16 cellular contexts compared by ENCODE assay signal in genomic region chr12:1836854-1837411, GRCh38. TPM values are rescaled to one million over a fixed set of nuclear protein-coding genes. Genes with fewer than 3 reads are reported as not detected.
DNase-seq lines count a peak whose midpoint lies in the region; ATAC-seq and TF ChIP-seq lines count a peak whose summit lies in the region.
"Had no signal": no experiment of that assay in that cellular context is flagged by ENCODE, and none has a peak within 500 bp of the region (broad histone marks: within the 10 kb centered on the region; RNA-seq: fewer than 3 reads in every experiment).

No MANE protein-coding gene starts in this region.

- H3K4me3 Mint-ChIP-seq in CD14-positive monocyte = no peak overlapping the region
- H3K4me3 Mint-ChIP-seq: activated naive CD8-positive, alpha-beta T cell treated with anti-CD3 and anti-CD28 coated beads, Interleukin-2, amount 50 U/mL, for 24 hours had no signal

- H2BK12ac ChIP-seq in neuronal stem cell (ENCODE audit: low read length) = peak overlapping the region; percentile 88

- H3K36me3 Mint-ChIP-seq in CD14-positive monocyte = no peaks in the 10 kb centered on the region

- peaks cover 6 to 15% (median 14%) of the 10 kb centered on the region in 3 donors for H3K27me3 Mint-ChIP-seq in CD14-positive monocyte (ENCODE audit: low read depth in 3 of 3)

- H2BK15ac ChIP-seq in neuronal stem cell (ENCODE audit: low read length) = peak overlapping the region; percentile 51

- peak overlapping the region; percentile 95 for H3K23ac ChIP-seq in neuronal stem cell (ENCODE audit: low read depth, low read length, poor library complexity)

- intact Hi-C loops in CD14-positive monocyte (cut with micrococcal nuclease) = no loop called here
- intact Hi-C loops in adrenal gland (cut with DNase I) = no loop called here

- ATAC-seq in HG03342 (IDR thresholded peaks at IDR 0.05; ENCODE audit: unreplicated experiment) = no peak
- ATAC-seq in HG02840 (IDR thresholded peaks at IDR 0.05; ENCODE audit: low FRiP score, unreplicated experiment) = no peak
- no peak for ATAC-seq in HG03039 (IDR thresholded peaks at IDR 0.05; ENCODE audit: unreplicated experiment)
- ATAC-seq: activated naive CD8-positive, alpha-beta T cell treated with anti-CD3 and anti-CD28 coated beads, Interleukin-2, amount 50 U/mL, for 24 hours; right lobe of liver had no signal

- peaks cover 10 to 39% of the 10 kb centered on the region in 2 donors for H3K4me1 ChIP-seq in neuronal stem cell (ENCODE audit: control insufficient read depth in 2 of 2, insufficient read depth in 1 of 2, low read depth in 1 of 2, low read length in 2 of 2)
- H3K4me1 ChIP-seq in adrenal gland (replicated peaks in 1 of 2) = no peaks in the 10 kb centered on the region
- H3K4me1 ChIP-seq: right lobe of liver, tibial nerve had no signal

- TF ChIP-seq CTCF in CD14-positive monocyte (IDR thresholded peaks at IDR 0.05) (no peak), adrenal gland (IDR thresholded peaks at IDR 0.05) (no peak)

- H3K9me3 ChIP-seq in neuronal stem cell (replicated peaks in 1 of 2; ENCODE audit: control insufficient read depth in 2 of 2, insufficient read depth in 1 of 2, low read depth in 1 of 2, low read length in 2 of 2) (no peaks in the 10 kb centered on the region), adrenal gland (replicated peaks in 1 of 3) (no peaks in the 10 kb centered on the region)
- H3K9me3 ChIP-seq: right lobe of liver, tibial nerve had no signal

- H2AFZ ChIP-seq in neuronal stem cell (ENCODE audit: low read length) = no peak overlapping the region
- H2AFZ ChIP-seq: hepatocyte had no signal

- no peak overlapping the region for H4K91ac ChIP-seq in neuronal stem cell (ENCODE audit: low read depth, low read length, poor library complexity)

- peak overlapping the region; percentile 56 for H2BK5ac ChIP-seq in neuronal stem cell (ENCODE audit: low read length)

- H2BK120ac ChIP-seq in neuronal stem cell (ENCODE audit: low read depth, low read length) = no peak overlapping the region

- DNase-seq in CD14-positive monocyte (ENCODE audit: low spot score) (peak; percentile 41), NCI-H1092 treated with DMSO at 0.1 percent for 48 hours (lab: John Stamatoyannopoulos, UW) (peak; percentile 95), cerebellum (ENCODE audit: low spot score) (peak; percentile 63), neuronal stem cell (ENCODE audit: low spot score) (no peak), adrenal gland (no peak)
- DNase-seq: activated naive CD8-positive, alpha-beta T cell treated with anti-CD3 and anti-CD28 coated beads, Interleukin-2, amount 50 U/mL, for 24 hours; MV-4-11 had no signal

- H3K27ac ChIP-seq in neuronal stem cell (replicated peaks; ENCODE audit: low read length) (no peak overlapping the region), adrenal gland (no peak overlapping the region)
- H3K27ac ChIP-seq: C4-2B, hepatocyte, right lobe of liver, tibial nerve had no signal

- H3K4ac ChIP-seq in neuronal stem cell (ENCODE audit: low read length) = no peak overlapping the region

- no peak overlapping the region for H4K8ac ChIP-seq in neuronal stem cell (ENCODE audit: low read depth, low read length)

- H3K9ac ChIP-seq in neuronal stem cell (ENCODE audit: low read depth, low read length, poor library complexity) = peak overlapping the region; percentile 63

- peak overlapping the region; percentile 83 for H3K18ac ChIP-seq in neuronal stem cell (ENCODE audit: low read length)

- H3K4me3 ChIP-seq in neuronal stem cell (ENCODE audit: low read length in 2 of 2) = no peak overlapping the region
- no peak overlapping the region for H3K4me3 ChIP-seq in adrenal gland
- H3K4me3 ChIP-seq: hepatocyte, right lobe of liver, tibial nerve had no signal

- no peaks in the 10 kb centered on the region for H3K79me1 ChIP-seq in neuronal stem cell (ENCODE audit: low read depth, low read length)

- H2AK5ac ChIP-seq in neuronal stem cell (ENCODE audit: low read depth, low read length) = peak overlapping the region; percentile 42

- H3K36me3 ChIP-seq in neuronal stem cell (replicated peaks in 1 of 2; ENCODE audit: control insufficient read depth in 2 of 2, insufficient read depth in 2 of 2, low read length in 2 of 2) (no peaks in the 10 kb centered on the region), adrenal gland (replicated peaks in 1 of 2) (no peaks in the 10 kb centered on the region)
- H3K36me3 ChIP-seq: right lobe of liver, tibial nerve had no signal

- WGBS in neuronal stem cell (ENCODE audit: extremely low coverage in 2 of 2, insufficient read length in 2 of 2, insufficient replicate concordance in 1 of 2), 2 donors = no CpG with 5 or more reads among the region's 21 CpGs
- 73 to 78% (median 76%) methylated on average over 11 to 21 of the region's 21 CpGs for WGBS in adrenal gland, 4 donors

- H3K14ac ChIP-seq in neuronal stem cell (ENCODE audit: low read length) = peak overlapping the region; percentile 76

- H3K27ac Mint-ChIP-seq in CD14-positive monocyte = no peak overlapping the region
- H3K27ac Mint-ChIP-seq: activated naive CD8-positive, alpha-beta T cell treated with anti-CD3 and anti-CD28 coated beads, Interleukin-2, amount 50 U/mL, for 24 hours had no signal

- H3K9me3 Mint-ChIP-seq in CD14-positive monocyte = peaks cover 0 to 2% (median 0%) of the 10 kb centered on the region in 7 donors
- H3K9me3 Mint-ChIP-seq: activated naive CD8-positive, alpha-beta T cell treated with anti-CD3 and anti-CD28 coated beads, Interleukin-2, amount 50 U/mL, for 24 hours had no signal

- H3K4me2 ChIP-seq in neuronal stem cell (ENCODE audit: insufficient read depth, low read length, poor library complexity, severe bottlenecking) = no peak overlapping the region
- H3K4me2 ChIP-seq: hepatocyte had no signal

- H3K27me3 ChIP-seq in neuronal stem cell (ENCODE audit: control insufficient read depth in 3 of 3, insufficient read depth in 3 of 3, low read depth in 1 of 3, low read length in 3 of 3) (peaks cover 0 to 33% (median 1%) of the 10 kb centered on the region in 3 experiments), adrenal gland (no peaks in the 10 kb centered on the region)
- H3K27me3 ChIP-seq: hepatocyte, right lobe of liver had no signal

- TF ChIP-seq POLR2A in adrenal gland (IDR thresholded peaks at IDR 0.05) = no peak

- peaks cover 18% of the 10 kb centered on the region for H3K4me1 Mint-ChIP-seq in CD14-positive monocyte

RNA-seq across cellular contexts. Expression of gene LRTM2, which starts 16.6 kb away (rescaled TPM):
- polyA plus RNA-seq in CD14-positive monocyte (not detected), adrenal gland (not detected)
- total RNA-seq in cerebellum (3.5 TPM), adrenal gland (not detected)
- 0.03 TPM for polyA plus RNA-seq in neuronal stem cell (2013, experiment 1 of 2)
- 0.03 TPM for polyA plus RNA-seq in neuronal stem cell (2013, experiment 2 of 2)
- total RNA-seq: activated CD8-positive, alpha-beta memory T cell treated with anti-CD3 and anti-CD28 coated beads for 36 hours; hepatocyte; right lobe of liver; T-helper 2 cell treated with Interferon-gamma antibody and Interleukin-4, amounts not matched to agents 100 ng/mL and 5 ng/mL, for 36 hours; tibial nerve had no signal
- polyA plus RNA-seq: hepatocyte had no signal

Comparison
In these comparisons a context has a peak if more than half of its experiments do, and no peak if none do; other contexts are left out.
1. DNase-seq: peak in CD14-positive monocyte (single experiment), NCI-H1092 treated with DMSO at 0.1 percent for 48 hours (single experiment) and cerebellum (single experiment); none in neuronal stem cell (single experiment) and adrenal gland (0 of 7).